28 cellular contexts compared by ENCODE assay signal in genomic region chr10:115483294-115483693, GRCh38.
"Had no signal": no experiment of that assay in that cellular context is flagged by ENCODE, and none has a peak within 500 bp of the region (broad histone marks: within the 10 kb centered on the region; RNA-seq: fewer than 3 reads in every experiment).

No MANE protein-coding gene starts in this region.

- ATAC-seq: effector memory CD8-positive, alpha-beta T cell; gastroesophageal sphincter; heart left ventricle; left lobe of liver; mucosa of descending colon; natural killer cell treated with Interleukin-12 subunit alpha and Interleukin-12 subunit beta and Interleukin-15 and Interleukin-18, amount 100 ng/mL, for 72 hours; sciatic nerve; stimulated activated effector memory CD8-positive, alpha-beta T cell treated with anti-CD3 and anti-CD28 coated beads, Interleukin-12 subunit alpha, Interleukin-12 subunit beta, amount 100 ng/mL, for 72 hours; stimulated activated naive CD8-positive, alpha-beta T cell treated with anti-CD3 and anti-CD28 coated beads, Interleukin-15, Interleukin-2, amounts not matched to agents 100 U/mL and 50 U/mL, for 24 hours had no signal

- FAIRE-seq: keratinocyte had no signal

- H3K4me3 ChIP-seq: coronary artery, gastroesophageal sphincter, heart left ventricle, lung, mucosa of descending colon, testis, tibial artery had no signal

- DNase-seq: dermis blood vessel endothelial cell; effector memory CD8-positive, alpha-beta T cell; foreskin fibroblast; heart left ventricle; hippocampal formation; mucosa of descending colon; naive B cell; stimulated activated CD4-positive, alpha-beta T cell treated with anti-CD3 and anti-CD28 coated beads, Interleukin-2, amount 100 ng/mL, for 24 hours; stimulated activated CD4-positive, alpha-beta T cell treated with anti-CD3 and anti-CD28 coated beads, Interleukin-4, amount 100 ng/mL, for 24 hours; stimulated activated naive CD8-positive, alpha-beta T cell treated with anti-CD3 and anti-CD28 coated beads, Interleukin-15, Interleukin-2, amounts not matched to agents 100 U/mL and 50 U/mL, for 24 hours; substantia nigra; testis; tibial artery had no signal

- H3K4me1 ChIP-seq: gastroesophageal sphincter, heart left ventricle, parathyroid adenoma, testis, tibial artery had no signal

- H3K27me3 Mint-ChIP-seq: central memory CD8-positive, alpha-beta T cell; effector memory CD8-positive, alpha-beta T cell; memory B cell; naive B cell; natural killer cell treated with Interleukin-12 subunit alpha and Interleukin-12 subunit beta and Interleukin-15 and Interleukin-18, amount 100 ng/mL, for 72 hours; progenitor cell of endocrine pancreas; type B pancreatic cell had no signal

- H3K9me3 ChIP-seq: gastroesophageal sphincter, heart left ventricle, mucosa of descending colon, neutrophil, testis, tibial artery had no signal

- H3K27ac Mint-ChIP-seq: effector memory CD8-positive, alpha-beta T cell; memory B cell; naive B cell; natural killer cell treated with Interleukin-12 subunit alpha and Interleukin-12 subunit beta and Interleukin-15 and Interleukin-18, amount 100 ng/mL, for 72 hours; progenitor cell of endocrine pancreas; stimulated activated effector memory CD8-positive, alpha-beta T cell treated with anti-CD3 and anti-CD28 coated beads, Interleukin-12 subunit alpha, Interleukin-12 subunit beta, amount 100 ng/mL, for 72 hours; type B pancreatic cell had no signal

- H3K9ac ChIP-seq: parathyroid adenoma had no signal

- H3K79me2 ChIP-seq: parathyroid adenoma had no signal

- H3K36me3 Mint-ChIP-seq: memory B cell; naive B cell; natural killer cell treated with Interleukin-12 subunit alpha and Interleukin-12 subunit beta and Interleukin-15 and Interleukin-18, amount 100 ng/mL, for 72 hours; stimulated activated effector memory CD8-positive, alpha-beta T cell treated with anti-CD3 and anti-CD28 coated beads, Interleukin-12 subunit alpha, Interleukin-12 subunit beta, amount 100 ng/mL, for 72 hours; type B pancreatic cell had no signal

- H3K4me3 Mint-ChIP-seq: central memory CD8-positive, alpha-beta T cell; effector memory CD8-positive, alpha-beta T cell; memory B cell; naive B cell; natural killer cell treated with Interleukin-12 subunit alpha and Interleukin-12 subunit beta and Interleukin-15 and Interleukin-18, amount 100 ng/mL, for 72 hours; neural crest cell; stimulated activated effector memory CD8-positive, alpha-beta T cell treated with anti-CD3 and anti-CD28 coated beads, Interleukin-12 subunit alpha, Interleukin-12 subunit beta, amount 100 ng/mL, for 72 hours; type B pancreatic cell had no signal

- H3K36me3 ChIP-seq: gastroesophageal sphincter, heart left ventricle, neutrophil, tibial artery had no signal

- H3K27me3 ChIP-seq: gastroesophageal sphincter, heart left ventricle, neutrophil, testis, tibial artery had no signal

- H2AFZ ChIP-seq: parathyroid adenoma had no signal

- H3K4me1 Mint-ChIP-seq: central memory CD8-positive, alpha-beta T cell; memory B cell; naive B cell; neural crest cell; stimulated activated effector memory CD8-positive, alpha-beta T cell treated with anti-CD3 and anti-CD28 coated beads, Interleukin-12 subunit alpha, Interleukin-12 subunit beta, amount 100 ng/mL, for 72 hours had no signal

- H3K27ac ChIP-seq: coronary artery, gastroesophageal sphincter, heart left ventricle, neutrophil, parathyroid adenoma, testis, tibial artery had no signal
